8 cellular contexts compared by ENCODE assay signal in genomic region chr12:30696103-30696408, GRCh38. TPM values are rescaled to one million over a fixed set of nuclear protein-coding genes. Genes with fewer than 3 reads are reported as not detected.
DNase-seq lines count a peak whose midpoint lies in the region; ATAC-seq and TF ChIP-seq lines count a peak whose summit lies in the region.

No MANE protein-coding gene starts in this region.

- no peak for TF ChIP-seq CTCF in SK-N-SH (IDR thresholded peaks at IDR 0.05)
- no peak for TF ChIP-seq CTCF in stomach (IDR thresholded peaks at IDR 0.05)
- TF ChIP-seq CTCF in GM20000 (IDR thresholded peaks at IDR 0.05; ENCODE audit: extremely low read depth, missing control alignments) = no peak

- H3K9me3 ChIP-seq in SK-N-SH (no peaks in the 10 kb centered on the region), right cardiac atrium (ENCODE audit: control insufficient read depth, low read length) (no peaks in the 10 kb centered on the region), stomach (no peaks in the 10 kb centered on the region)

- CTCF ChIA-PET in SK-N-SH (lab: Yijun Ruan, JAX) = interaction anchor here (0.7 to 2.3 kb wide), 12 partner anchors 9 to 669 kb away, joined by 3 to 11 read pairs (median 4); no protein-coding TSS in a partner anchor

- POLR2A ChIA-PET in SK-N-SH (lab: Yijun Ruan, JAX) = interaction anchor here (0.6 to 1.2 kb wide), 5 partner anchors 10 to 693 kb away, joined by 3 to 5 read pairs (median 3); partner anchors contain the start of gene CAPRIN2

- no peak for TF ChIP-seq POLR2A in stomach (IDR thresholded peaks at IDR 0.05)

- no peaks in the 10 kb centered on the region for H3K9me2 ChIP-seq in SK-N-SH

- peak overlapping the region; percentile 97 for H3K4me2 ChIP-seq in SK-N-SH

- H4K20me1 ChIP-seq in SK-N-SH (ENCODE audit: insufficient read depth) = no peaks in the 10 kb centered on the region

- H3F3A ChIP-seq in SK-N-SH (replicated peaks; ENCODE audit: insufficient read depth) = peaks cover 18% of the 10 kb centered on the region

- peak overlapping the region; percentile 77 for H3K9ac ChIP-seq in SK-N-SH

- intact Hi-C loops in right cardiac atrium (cut with DNase I) (no loop called here), stomach (cut with DNase I; ENCODE audit: low total_unique reads) (no loop called here)

- WGBS in SK-N-SH (ENCODE audit: low lambda C conversion rate) = 27% methylated on average over 6 of the region's 6 CpGs
- WGBS in right cardiac atrium = 11% methylated on average over 6 of the region's 6 CpGs
- WGBS in stomach, 5 donors = 7 to 13% (median 8%) methylated on average over 5 to 6 of the region's 6 CpGs

- H3K36me3 ChIP-seq in SK-N-SH (replicated peaks in 1 of 2; ENCODE audit: control insufficient read depth in 1 of 2, insufficient read depth in 2 of 2, low read length in 1 of 2) (no peaks in the 10 kb centered on the region), stomach (no peaks in the 10 kb centered on the region)

- TF ChIP-seq RAD21 in SK-N-SH (IDR thresholded peaks at IDR 0.05; ENCODE audit: low read length) = no peak

- H3K4me1 ChIP-seq in SK-N-SH (ENCODE audit: control insufficient read depth in 1 of 2, insufficient read depth in 2 of 2, low read depth in 1 of 2, low read length in 1 of 2) = peaks cover 24 to 27% of the 10 kb centered on the region in 2 experiments; a peak in 3 of 4 replicates
- H3K4me1 ChIP-seq in right cardiac atrium (ENCODE audit: control insufficient read depth, insufficient read depth, low read length) = peaks cover 8% of the 10 kb centered on the region
- peaks cover 18 to 44% (median 38%) of the 10 kb centered on the region in 4 donors for H3K4me1 ChIP-seq in stomach

- peak overlapping the region; percentile 49 to 77; a peak in 3 of 4 replicates for H3K27ac ChIP-seq in SK-N-SH (ENCODE audit: low read depth in 2 of 2, low read length in 1 of 2)
- peak overlapping the region; percentile 29 for H3K27ac ChIP-seq in right cardiac atrium (ENCODE audit: low read length)
- H3K27ac ChIP-seq in stomach = peak overlapping the region; percentile 85 to 91 (median 87)

- no peaks in the 10 kb centered on the region for H3K27me3 ChIP-seq in SK-N-SH (ENCODE audit: insufficient read depth)
- no peaks in the 10 kb centered on the region for H3K27me3 ChIP-seq in right cardiac atrium (ENCODE audit: control insufficient read depth, insufficient read depth)
- H3K27me3 ChIP-seq in stomach = no peaks in the 10 kb centered on the region

- no peak for TF ChIP-seq EP300 in SK-N-SH (IDR thresholded peaks at IDR 0.05; ENCODE audit: borderline replicate concordance in 1 of 2, low read depth in 1 of 2, low read length in 1 of 2)
- TF ChIP-seq EP300 in stomach (IDR thresholded peaks at IDR 0.05) = no peak

- H2AFZ ChIP-seq in SK-N-SH (ENCODE audit: low read depth) = peak overlapping the region; percentile 94

- H3K79me2 ChIP-seq in SK-N-SH (ENCODE audit: insufficient read depth) = peaks cover 38% of the 10 kb centered on the region

- ATAC-seq in GM18511 (IDR thresholded peaks at IDR 0.05; ENCODE audit: unreplicated experiment) (peak; percentile 41), HG02610 (IDR thresholded peaks at IDR 0.05; ENCODE audit: unreplicated experiment) (peak; percentile 39), right cardiac atrium (no peak)

- no peak for DNase-seq in SK-N-SH
- no peak for DNase-seq in right cardiac atrium
- DNase-seq in stomach = no peak
- DNase-seq in GM20000 (ENCODE audit: low spot score) = no peak
- DNase-seq in 8988T = no peak
- DNase-seq in NCI-H2107 treated with DMSO at 0.1 percent for 48 hours (lab: John Stamatoyannopoulos, UW; ENCODE audit: unreplicated experiment) = no peak

- H3K4me3 ChIP-seq in SK-N-SH (ENCODE audit: low read depth in 2 of 2, low read length in 1 of 2) = peak overlapping the region; percentile 99
- H3K4me3 ChIP-seq in right cardiac atrium (ENCODE audit: low read length) = peak overlapping the region; percentile 81
- H3K4me3 ChIP-seq in stomach = peak overlapping the region; percentile 90 to 96 (median 95)

TF ChIP-seq in SK-N-SH, 30 proteins besides CTCF, POLR2A, EP300 and RAD21 (continues in another document):
- TF ChIP-seq, protein P1, sequence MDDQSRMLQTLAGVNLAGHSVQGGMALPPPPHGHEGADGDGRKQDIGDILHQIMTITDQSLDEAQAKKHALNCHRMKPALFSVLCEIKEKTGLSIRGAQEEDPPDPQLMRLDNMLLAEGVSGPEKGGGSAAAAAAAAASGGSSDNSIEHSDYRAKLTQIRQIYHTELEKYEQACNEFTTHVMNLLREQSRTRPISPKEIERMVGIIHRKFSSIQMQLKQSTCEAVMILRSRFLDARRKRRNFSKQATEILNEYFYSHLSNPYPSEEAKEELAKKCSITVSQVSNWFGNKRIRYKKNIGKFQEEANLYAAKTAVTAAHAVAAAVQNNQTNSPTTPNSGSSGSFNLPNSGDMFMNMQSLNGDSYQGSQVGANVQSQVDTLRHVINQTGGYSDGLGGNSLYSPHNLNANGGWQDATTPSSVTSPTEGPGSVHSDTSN (IDR thresholded peaks at IDR 0.05) = no peak
- TF ChIP-seq YY1 (IDR thresholded peaks at IDR 0.05; ENCODE audit: low read depth) (no peak), RXRA (IDR thresholded peaks at IDR 0.05; ENCODE audit: borderline replicate concordance, low read depth) (no peak), NFIC (IDR thresholded peaks at IDR 0.05; ENCODE audit: borderline replicate concordance) (no peak), SIN3A (IDR thresholded peaks at IDR 0.05; ENCODE audit: borderline replicate concordance, low read depth, low read length) (no peak), USF1 (IDR thresholded peaks at IDR 0.05; ENCODE audit: borderline replicate concordance, low read depth) (no peak), FOSL2 (IDR thresholded peaks at IDR 0.05; ENCODE audit: borderline replicate concordance, low read depth) (no peak), GATA2 (CRISPR knock-in tag; IDR thresholded peaks at IDR 0.05) (no peak), SMC3 (IDR thresholded peaks at IDR 0.05; ENCODE audit: low read depth, low read length) (no peak), FOXJ3 (CRISPR knock-in tag; IDR thresholded peaks at IDR 0.05) (no peak), MXI1 (IDR thresholded peaks at IDR 0.05; ENCODE audit: low read depth, low read length) (no peak), MEF2A (IDR thresholded peaks at IDR 0.05; ENCODE audit: borderline replicate concordance, low read depth) (no peak), JUND (IDR thresholded peaks at IDR 0.05) (no peak), REST (IDR thresholded peaks at IDR 0.05; ENCODE audit: low read depth, low read length) (no peak)
- TF ChIP-seq, protein P2, sequence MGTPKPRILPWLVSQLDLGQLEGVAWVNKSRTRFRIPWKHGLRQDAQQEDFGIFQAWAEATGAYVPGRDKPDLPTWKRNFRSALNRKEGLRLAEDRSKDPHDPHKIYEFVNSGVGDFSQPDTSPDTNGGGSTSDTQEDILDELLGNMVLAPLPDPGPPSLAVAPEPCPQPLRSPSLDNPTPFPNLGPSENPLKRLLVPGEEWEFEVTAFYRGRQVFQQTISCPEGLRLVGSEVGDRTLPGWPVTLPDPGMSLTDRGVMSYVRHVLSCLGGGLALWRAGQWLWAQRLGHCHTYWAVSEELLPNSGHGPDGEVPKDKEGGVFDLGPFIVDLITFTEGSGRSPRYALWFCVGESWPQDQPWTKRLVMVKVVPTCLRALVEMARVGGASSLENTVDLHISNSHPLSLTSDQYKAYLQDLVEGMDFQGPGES (IDR thresholded peaks at IDR 0.05; ENCODE audit: low read depth, low read length) = no peak

RNA-seq across cellular contexts. Expression of gene IPO8, which starts 0.4 kb away (rescaled TPM):
- polyA plus RNA-seq in SK-N-SH (2012; rRNA removed) (5.8 and 8.1 TPM in 2 replicates), right cardiac atrium (7.8 TPM), stomach (10 to 100 TPM in 2 of 3 donors, 1 to 10 TPM in 1; 8.9 to 14.8 (median 13.5) TPM)
- polyA plus RNA-seq in SK-N-SH (2012; cell fraction: cytosol; rRNA removed) = 11.4 and 11.5 TPM in 2 replicates
- polyA plus RNA-seq in SK-N-SH (2012; cell fraction: nucleus; rRNA removed) = 6.5 and 11.8 TPM in 2 replicates
- total RNA-seq in right cardiac atrium (10 to 100 TPM; 26.5 to 30.8 (median 29.4) TPM), stomach (100 to 1,000 TPM in 1 of 5 donors, 10 to 100 TPM in 4; 15.8 to 184 (median 64.9) TPM)

RNA-seq across cellular contexts. Expression of gene CAPRIN2, which starts 58.7 kb away (rescaled TPM):
- polyA plus RNA-seq in SK-N-SH (2012; rRNA removed) (21.4 and 29.1 TPM in 2 replicates), right cardiac atrium (18.6 TPM), stomach (10 to 100 TPM in 1 of 3 donors, 1 to 10 TPM in 2; 6.7 to 13.4 (median 8.7) TPM)
- polyA plus RNA-seq in SK-N-SH (2012; cell fraction: cytosol; rRNA removed) = 11.9 and 12.2 TPM in 2 replicates
- 71.2 and 143 TPM in 2 replicates for polyA plus RNA-seq in SK-N-SH (2012; cell fraction: nucleus; rRNA removed)
- total RNA-seq in right cardiac atrium (10 to 100 TPM; 23.7 to 39.6 (median 30.5) TPM), stomach (100 to 1,000 TPM in 2 of 5 donors, 10 to 100 TPM in 3; 22.0 to 154 (median 39.3) TPM)

Comparison
In these comparisons a context has a peak if more than half of its experiments do, and no peak if none do; other contexts are left out.
1. ATAC-seq: peak in GM18511 (single experiment) and HG02610 (single experiment); none in right cardiac atrium (0 of 2).
2. H3K27ac ChIP-seq: peak in every context shown above with its lines; median percentile 87 in stomach; 63 in SK-N-SH; 29 in right cardiac atrium.
3. Peak in every context shown above with its lines, with median percentiles within 50 percentile points of each other: H3K4me3 ChIP-seq.